ENCODE assay signal across 8 cellular contexts in genomic region chr4:98929341-98930267, GRCh38. TPM values are rescaled to one million over a fixed set of nuclear protein-coding genes. Genes with fewer than 3 reads are reported as not detected.
A peak's percentile ranks its signal among the peaks of the same experiment; 100 is the strongest.
DNase-seq lines count a peak whose midpoint lies in the region.

No MANE protein-coding gene starts in this region.

- peak; percentile 93 for DNase-seq in GM04504 (ENCODE audit: low read depth)
- DNase-seq in GOT3 (lab: John Stamatoyannopoulos, UW), result peak; percentile 4
- DNase-seq in LHCN-M2 (ENCODE audit: low read depth), result peak; percentile 97
- DNase-seq in activated CD4-positive, CD25-positive, alpha-beta regulatory T cell treated with anti-CD3 and anti-CD28 coated beads, Interleukin-2, amount 50 U/mL, for 16 hours (ENCODE audit: low read depth, low spot score), result peak; percentile 30
- DNase-seq in central memory CD4-positive, alpha-beta T cell, result peak; percentile 27
- peak; percentile 51 to 62 for DNase-seq in stimulated activated CD4-positive, alpha-beta T cell treated with anti-CD3 and anti-CD28 coated beads, Interleukin-2, amount 100 ng/mL, for 24 hours
- DNase-seq in KG1 (lab: John Stamatoyannopoulos, UW), result no peak

- H3K27ac ChIP-seq in layer of hippocampus (ENCODE audit: low read depth, low read length), result peak overlapping the region; percentile 95

- no peaks in the 10 kb centered on the region for H3K27me3 ChIP-seq in layer of hippocampus (ENCODE audit: control insufficient read depth, insufficient read depth, low read length)

RNA-seq across cellular contexts. Expression of gene EIF4E, which starts 0.7 kb away (rescaled TPM):
- 163 and 195 TPM in 2 replicates for total RNA-seq in LHCN-M2 (2014; rRNA removed)
- 49.7 TPM for polyA plus RNA-seq in LHCN-M2 (2012)
